28 cellular contexts compared by ENCODE assay signal in the genomic region with DNA sequence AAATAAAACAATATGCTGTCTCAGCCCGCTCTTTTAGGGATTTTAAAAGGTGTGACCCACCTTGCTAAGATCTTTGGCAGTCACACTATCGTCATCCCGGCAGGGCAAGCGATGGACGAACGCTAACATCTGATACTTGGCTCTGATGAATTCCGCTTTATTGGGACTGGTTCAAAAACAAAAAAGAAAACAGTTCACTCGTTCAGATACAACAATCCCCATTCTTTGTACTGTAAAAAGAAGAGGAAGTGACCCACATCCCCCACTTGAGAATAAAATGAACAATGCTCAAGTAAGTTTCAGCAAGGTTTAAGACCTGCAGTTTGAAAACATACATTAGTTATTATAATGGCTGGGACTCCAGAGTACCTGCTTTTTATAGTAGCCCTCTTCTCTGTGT. TPM values are rescaled to one million over a fixed set of nuclear protein-coding genes. Genes with fewer than 3 reads are reported as not detected.
DNase-seq lines count a peak whose midpoint lies in the region; ATAC-seq and TF ChIP-seq lines count a peak whose summit lies in the region.
"Had no signal": no experiment of that assay in that cellular context is flagged by ENCODE, and none has a peak within 500 bp of the region (broad histone marks: within the 10 kb centered on the region; RNA-seq: fewer than 3 reads in every experiment).

No MANE protein-coding gene starts in this region.

- peaks cover 28% of the 10 kb centered on the region for H3K79me2 ChIP-seq in hepatocyte

- H3K9me3 ChIP-seq in hepatocyte (ENCODE audit: low read depth) (no peaks in the 10 kb centered on the region), Caco-2 (no peaks in the 10 kb centered on the region)
- H3K9me3 ChIP-seq: SK-N-SH, upper lobe of right lung had no signal

- no TSS peak for BruUV-seq in Caco-2 (replicated peaks; lab: Mats Ljungman, UMichigan)

- no peaks in the 10 kb centered on the region for H3K27me3 Mint-ChIP-seq in activated CD4-positive, alpha-beta T cell treated with anti-CD3 and anti-CD28 coated beads for 36 hours
- no peaks in the 10 kb centered on the region for H3K27me3 Mint-ChIP-seq in activated T-helper 17 cell treated with anti-CD3 and anti-CD28 coated beads, Interleukin-2, amount 50 U/mL, for 72 hours
- no peaks in the 10 kb centered on the region for H3K27me3 Mint-ChIP-seq in naive thymus-derived CD8-positive, alpha-beta T cell
- H3K27me3 Mint-ChIP-seq in Caco-2 (ENCODE audit: insufficient read depth, unreplicated experiment) = no peaks in the 10 kb centered on the region

- peak overlapping the region; percentile 31 for H3K4me2 ChIP-seq in hepatocyte
- H3K4me2 ChIP-seq: SK-N-SH had no signal

- peak overlapping the region; percentile 76 for H3K27ac Mint-ChIP-seq in activated CD4-positive, alpha-beta T cell treated with anti-CD3 and anti-CD28 coated beads for 36 hours
- peak overlapping the region; percentile 77 for H3K27ac Mint-ChIP-seq in activated T-helper 17 cell treated with anti-CD3 and anti-CD28 coated beads, Interleukin-2, amount 50 U/mL, for 72 hours
- H3K27ac Mint-ChIP-seq in naive thymus-derived CD8-positive, alpha-beta T cell = peak overlapping the region in 3 of 10 donors; percentile 20 to 66 (median 66)
- H3K27ac Mint-ChIP-seq in Caco-2 (ENCODE audit: unreplicated experiment) = no peak overlapping the region

- WGBS in hepatocyte (ENCODE audit: low lambda C conversion rate, missing lambda C conversion rate) = 87% methylated on average over 8 of the region's 8 CpGs

- no peak overlapping the region for H3K4me3 Mint-ChIP-seq in activated CD4-positive, alpha-beta T cell treated with anti-CD3 and anti-CD28 coated beads for 36 hours
- H3K4me3 Mint-ChIP-seq in activated T-helper 17 cell treated with anti-CD3 and anti-CD28 coated beads, Interleukin-2, amount 50 U/mL, for 72 hours = peak overlapping the region; percentile 47
- no peak overlapping the region for H3K4me3 Mint-ChIP-seq in naive thymus-derived CD8-positive, alpha-beta T cell
- H3K4me3 Mint-ChIP-seq in Caco-2 (ENCODE audit: unreplicated experiment) = no peak overlapping the region

- H3K9me2 ChIP-seq in hepatocyte (replicated peaks; ENCODE audit: insufficient read depth) = no peaks in the 10 kb centered on the region
- H3K9me2 ChIP-seq: SK-N-SH had no signal

- peaks cover 57% of the 10 kb centered on the region for H3K4me1 Mint-ChIP-seq in activated CD4-positive, alpha-beta T cell treated with anti-CD3 and anti-CD28 coated beads for 36 hours
- H3K4me1 Mint-ChIP-seq in activated T-helper 17 cell treated with anti-CD3 and anti-CD28 coated beads, Interleukin-2, amount 50 U/mL, for 72 hours = peaks cover 26% of the 10 kb centered on the region
- H3K4me1 Mint-ChIP-seq in naive thymus-derived CD8-positive, alpha-beta T cell = peaks cover 8 to 49% (median 27%) of the 10 kb centered on the region in 4 donors
- no peaks in the 10 kb centered on the region for H3K4me1 Mint-ChIP-seq in Caco-2 (ENCODE audit: low read depth, unreplicated experiment)

- TF ChIP-seq CTCF in hepatocyte (IDR thresholded peaks at IDR 0.05; ENCODE audit: poor library complexity) = no peak
- no peak for TF ChIP-seq CTCF in Caco-2 (IDR thresholded peaks at IDR 0.05; ENCODE audit: insufficient read depth in 1 of 2, low read depth in 1 of 2, low read length in 1 of 2, severe bottlenecking in 1 of 2, unreplicated experiment in 1 of 2)

- no peak for ATAC-seq in activated CD4-positive, alpha-beta T cell treated with anti-CD3 and anti-CD28 coated beads for 36 hours
- no peak for ATAC-seq in activated T-helper 17 cell treated with anti-CD3 and anti-CD28 coated beads, Interleukin-2, amount 50 U/mL, for 72 hours (replicated peaks)
- no peak for ATAC-seq in HG02884 (IDR thresholded peaks at IDR 0.05; ENCODE audit: unreplicated experiment)
- ATAC-seq in naive thymus-derived CD8-positive, alpha-beta T cell = no peak
- ATAC-seq: foreskin keratinocyte, right cardiac atrium, upper lobe of right lung had no signal

- H3K36me3 Mint-ChIP-seq in activated CD4-positive, alpha-beta T cell treated with anti-CD3 and anti-CD28 coated beads for 36 hours (ENCODE audit: low read depth) = peaks cover 50% of the 10 kb centered on the region
- peaks cover 90% of the 10 kb centered on the region for H3K36me3 Mint-ChIP-seq in activated T-helper 17 cell treated with anti-CD3 and anti-CD28 coated beads, Interleukin-2, amount 50 U/mL, for 72 hours (ENCODE audit: low read depth)
- H3K36me3 Mint-ChIP-seq in naive thymus-derived CD8-positive, alpha-beta T cell = peaks cover 0 to 74% (median 21%) of the 10 kb centered on the region in 3 donors
- peaks cover 37% of the 10 kb centered on the region for H3K36me3 Mint-ChIP-seq in Caco-2 (ENCODE audit: insufficient read depth, unreplicated experiment)

- POLR2A ChIA-PET in activated CD4-positive, alpha-beta T cell treated with anti-CD3 and anti-CD28 coated beads for 36 hours (lab: Charles Lee) = no interaction called here
- POLR2A ChIA-PET in naive thymus-derived CD8-positive, alpha-beta T cell (lab: Charles Lee) = no interaction called here
- POLR2A ChIA-PET in Caco-2 (lab: Charles Lee) = no interaction called here

- no peak overlapping the region for H2AFZ ChIP-seq in hepatocyte

- H3K36me3 ChIP-seq in hepatocyte (replicated peaks; ENCODE audit: insufficient read depth, low read depth) = no peaks in the 10 kb centered on the region
- no peaks in the 10 kb centered on the region for H3K36me3 ChIP-seq in Caco-2 (ENCODE audit: control insufficient read depth, insufficient read depth, low read length)

- H3K27ac ChIP-seq in hepatocyte = peak overlapping the region; percentile 7
- H3K27ac ChIP-seq: foreskin keratinocyte, RWPE1, upper lobe of right lung had no signal

- H3K9me3 Mint-ChIP-seq in activated CD4-positive, alpha-beta T cell treated with anti-CD3 and anti-CD28 coated beads for 36 hours (ENCODE audit: low read depth) = no peaks in the 10 kb centered on the region
- no peaks in the 10 kb centered on the region for H3K9me3 Mint-ChIP-seq in activated T-helper 17 cell treated with anti-CD3 and anti-CD28 coated beads, Interleukin-2, amount 50 U/mL, for 72 hours
- no peaks in the 10 kb centered on the region for H3K9me3 Mint-ChIP-seq in naive thymus-derived CD8-positive, alpha-beta T cell
- H3K9me3 Mint-ChIP-seq in Caco-2 (ENCODE audit: unreplicated experiment) = no peaks in the 10 kb centered on the region

- H3K27me3 ChIP-seq in hepatocyte (no peaks in the 10 kb centered on the region), Caco-2 (replicated peaks; ENCODE audit: control insufficient read depth, insufficient read depth, low read length) (no peaks in the 10 kb centered on the region)
- H3K27me3 ChIP-seq: foreskin keratinocyte, upper lobe of right lung had no signal

- CTCF ChIA-PET in activated CD4-positive, alpha-beta T cell treated with anti-CD3 and anti-CD28 coated beads for 36 hours (lab: Charles Lee) = interaction anchor here (1.7 kb wide), 1 partner anchor 10 kb away, joined by 8 read pairs; a partner anchor contains a TSS
- CTCF ChIA-PET in Caco-2 (lab: Charles Lee) = no interaction called here

- DNase-seq in activated CD4-positive, alpha-beta T cell treated with anti-CD3 and anti-CD28 coated beads for 36 hours = no peak
- no peak for DNase-seq in activated CD4-positive, alpha-beta T cell treated with anti-CD3 and anti-CD28 coated beads for 4 hours
- DNase-seq in G401 (ENCODE audit: low spot score) (peak; percentile 38), hepatocyte (ENCODE audit: low spot score) (no peak), Caco-2 (no peak)
- DNase-seq in naive thymus-derived CD8-positive, alpha-beta T cell = no peak
- DNase-seq: 8988T; activated CD4-positive, CD25-positive, alpha-beta regulatory T cell; activated effector memory CD4-positive, alpha-beta T cell treated with anti-CD3 and anti-CD28 coated beads, Interleukin-2, amount 50 U/mL, for 16 hours; AML-193; anterior cingulate cortex; DMS79 treated with DMSO at 0.1 percent for 48 hours; erythroblast; foreskin keratinocyte; Karpas-422; kidney glomerular epithelial cell; MV-4-11; NCI-H1694; NCI-H2171 treated with DMSO at 0.1 percent for 48 hours; NCI-H748 treated with DMSO at 0.1 percent for 48 hours; occipital lobe; right cardiac atrium; SK-N-SH; T-helper 9 cell; upper lobe of right lung had no signal

- in situ Hi-C loops in G401 (cut with HindIII; ENCODE audit: low sequenced_read_pairs) = no loop called here

- no peak overlapping the region for H3K4me3 ChIP-seq in hepatocyte
- no peak overlapping the region for H3K4me3 ChIP-seq in Caco-2 (ENCODE audit: low read depth, low read length)
- H3K4me3 ChIP-seq: upper lobe of right lung had no signal

- peaks cover 9% of the 10 kb centered on the region for H3K4me1 ChIP-seq in hepatocyte (ENCODE audit: insufficient read depth)
- no peaks in the 10 kb centered on the region for H3K4me1 ChIP-seq in Caco-2

- H4K20me1 ChIP-seq in hepatocyte (ENCODE audit: insufficient read depth, poor library complexity, severe bottlenecking) = no peaks in the 10 kb centered on the region

- intact Hi-C loops in activated CD4-positive, alpha-beta T cell treated with anti-CD3 and anti-CD28 coated beads for 36 hours (cut with DNase I, micrococcal nuclease) = no loop called here
- intact Hi-C loops in Caco-2 (cut with micrococcal nuclease; ENCODE audit: unreplicated experiment) = no loop called here

RNA-seq across cellular contexts. Expression of a gene that starts 7.3 kb away (rescaled TPM):
- total RNA-seq in activated CD4-positive, alpha-beta T cell treated with anti-CD3 and anti-CD28 coated beads for 36 hours = 10 to 100 TPM; 50.2 to 58.2 TPM
- 11.4 and 21.1 TPM in 2 replicates for total RNA-seq in G401 (2014; rRNA removed; shearing (Covaris generic))
- 10 to 100 TPM; 70.8 to 75.2 TPM for total RNA-seq in activated T-helper 17 cell treated with anti-CD3 and anti-CD28 coated beads, Interleukin-2, amount 50 U/mL, for 72 hours
- 20.8 and 22.4 TPM in 2 replicates for total RNA-seq in hepatocyte
- 21.5 and 21.9 TPM in 2 replicates for polyA plus RNA-seq in hepatocyte
- 100 to 1,000 TPM in 1 of 2 experiments, 10 to 100 TPM in 1; 99.0 to 102 TPM for total RNA-seq in naive thymus-derived CD8-positive, alpha-beta T cell
- polyA plus RNA-seq in naive thymus-derived CD8-positive, alpha-beta T cell = 10 to 100 TPM; 54.9 to 67.4 (median 57.6) TPM
- 29.3 and 30.0 TPM in 2 replicates for total RNA-seq in Caco-2 (2022)

RNA-seq across cellular contexts. Expression of a gene that starts 10.3 kb away (rescaled TPM):
- 10 to 100 TPM; 38.2 to 39.8 TPM for total RNA-seq in activated CD4-positive, alpha-beta T cell treated with anti-CD3 and anti-CD28 coated beads for 36 hours
- 17.1 and 38.2 TPM in 2 replicates for total RNA-seq in G401 (2014; rRNA removed; shearing (Covaris generic))
- 10 to 100 TPM; 61.4 to 68.5 TPM for total RNA-seq in activated T-helper 17 cell treated with anti-CD3 and anti-CD28 coated beads, Interleukin-2, amount 50 U/mL, for 72 hours
- 49.7 and 55.3 TPM in 2 replicates for total RNA-seq in hepatocyte
- 13.2 and 14.3 TPM in 2 replicates for polyA plus RNA-seq in hepatocyte
- 10 to 100 TPM; 56.8 to 61.7 TPM for total RNA-seq in naive thymus-derived CD8-positive, alpha-beta T cell
- polyA plus RNA-seq in naive thymus-derived CD8-positive, alpha-beta T cell = 10 to 100 TPM; 37.0 to 45.9 (median 40.1) TPM
- total RNA-seq in Caco-2 (2022) = 42.2 and 47.2 TPM in 2 replicates

RNA-seq across cellular contexts. Expression of a gene that starts 59.4 kb away (rescaled TPM):
- 10 to 100 TPM; 10.2 to 10.5 TPM for total RNA-seq in activated CD4-positive, alpha-beta T cell treated with anti-CD3 and anti-CD28 coated beads for 36 hours
- 17.3 and 20.5 TPM in 2 replicates for total RNA-seq in G401 (2014; rRNA removed; shearing (Covaris generic))
- 10 to 100 TPM in 1 of 2 donors, 1 to 10 TPM in 1; 9.9 to 16.3 TPM for total RNA-seq in activated T-helper 17 cell treated with anti-CD3 and anti-CD28 coated beads, Interleukin-2, amount 50 U/mL, for 72 hours
- total RNA-seq in hepatocyte (24.6 and 29.3 TPM in 2 replicates), Caco-2 (2022) (10.8 and 11.9 TPM in 2 replicates)
- 13.6 and 18.5 TPM in 2 replicates for polyA plus RNA-seq in hepatocyte
- total RNA-seq in naive thymus-derived CD8-positive, alpha-beta T cell = 10 to 100 TPM; 20.2 to 22.3 TPM
- polyA plus RNA-seq in naive thymus-derived CD8-positive, alpha-beta T cell = 10 to 100 TPM; 15.6 to 19.2 (median 18.8) TPM
